ENCODE assay signal across 8 cellular contexts in genomic region chr16:689175-689897, GRCh38. TPM values are rescaled to one million over a fixed set of nuclear protein-coding genes. Genes with fewer than 3 reads are reported as not detected.
A peak's percentile ranks its signal among the peaks of the same experiment; 100 is the strongest.
DNase-seq lines count a peak whose midpoint lies in the region; ATAC-seq and TF ChIP-seq lines count a peak whose summit lies in the region.

No MANE protein-coding gene starts in this region.

- CTCF ChIA-PET in Calu3 (lab: Charles Lee) (interaction anchor here (0.5 to 1.4 kb wide), 2 partner anchors 8 to 455 kb away, joined by 3 read pairs; no protein-coding TSS in a partner anchor), RWPE1 (lab: Yijun Ruan, JAX) (interaction anchor here (0.7 kb wide), 1 partner anchor 11 kb away, joined by 3 read pairs; no protein-coding TSS in a partner anchor)

- H3K36me3 ChIP-seq in ovary, result no peaks in the 10 kb centered on the region

- H3K27ac Mint-ChIP-seq in Calu3 (ENCODE audit: unreplicated experiment), result peak overlapping the region; percentile 88

- peaks cover 19% of the 10 kb centered on the region for H3K4me1 ChIP-seq in ovary (ENCODE audit: insufficient read depth)

- no TSS peak for BruUV-seq in Calu3 (replicated peaks; lab: Mats Ljungman, UMichigan)

- H3K27me3 Mint-ChIP-seq in Calu3 (ENCODE audit: unreplicated experiment), result peaks cover 32% of the 10 kb centered on the region

- ATAC-seq in GM21723 (IDR thresholded peaks at IDR 0.05; ENCODE audit: unreplicated experiment), result no peak
- ATAC-seq in GM18511 (IDR thresholded peaks at IDR 0.05; ENCODE audit: unreplicated experiment), result no peak
- no peak for ATAC-seq in HG02840 (IDR thresholded peaks at IDR 0.05; ENCODE audit: low FRiP score, unreplicated experiment)

- TF ChIP-seq CTCF in Calu3 (IDR thresholded peaks at IDR 0.05; ENCODE audit: unreplicated experiment) (no peak), RWPE1 (conservative IDR thresholded peaks at IDR 0.05; ENCODE audit: low read depth) (no peak), ovary (IDR thresholded peaks at IDR 0.05) (no peak)

- peak overlapping the region; percentile 98 for H3K4me3 Mint-ChIP-seq in Calu3 (ENCODE audit: low read depth, unreplicated experiment)

- H3K36me3 Mint-ChIP-seq in Calu3 (ENCODE audit: insufficient read depth, unreplicated experiment), result peaks cover 77% of the 10 kb centered on the region

- WGBS in ovary, 3 donors, result 69 to 87% (median 72%) methylated on average over 25 to 26 of the region's 26 CpGs

- TF ChIP-seq POLR2A in ovary (IDR thresholded peaks at IDR 0.05), result no peak

- intact Hi-C loops in Calu3 (cut with micrococcal nuclease; ENCODE audit: unreplicated experiment) (no loop called here), ovary (cut with DNase I) (no loop called here)

- H3K4me1 Mint-ChIP-seq in Calu3 (ENCODE audit: low read depth, unreplicated experiment), result no peaks in the 10 kb centered on the region

- peak overlapping the region; percentile 84 for H3K27ac ChIP-seq in RWPE1
- peak overlapping the region; percentile 57 for H3K27ac ChIP-seq in epithelial cell of prostate
- peak overlapping the region in 1 of 2 donors; percentile 71 for H3K27ac ChIP-seq in ovary

- no peak for DNase-seq in Calu3
- DNase-seq in RWPE1 (ENCODE audit: low spot score), result no peak
- no peak for DNase-seq in epithelial cell of prostate (ENCODE audit: low read depth, low spot score)
- peak in 1 of 5 donors; percentile 49 for DNase-seq in ovary
- no peak for DNase-seq in NCI-H1930 (lab: John Stamatoyannopoulos, UW)

- peak overlapping the region; percentile 96 for H3K4me3 ChIP-seq in ovary

- POLR2A ChIA-PET in RWPE1 (lab: Yijun Ruan, JAX; ENCODE audit: low non-redundant PET), result interaction anchor here (0.5 to 1.2 kb wide), 2 partner anchors 22 to 99 kb away, joined by 3 read pairs; partner anchors contain the start of genes CHTF18 and RPUSD1

- no peaks in the 10 kb centered on the region for H3K9me3 Mint-ChIP-seq in Calu3 (ENCODE audit: low read depth, unreplicated experiment)

- no peaks in the 10 kb centered on the region for H3K9me3 ChIP-seq in ovary

- no peak for TF ChIP-seq EP300 in ovary (IDR thresholded peaks at IDR 0.05)

- H3K27me3 ChIP-seq in ovary, result no peaks in the 10 kb centered on the region

RNA-seq across cellular contexts. Expression of gene WDR24, which starts 0.9 kb away (rescaled TPM):
- 18.6 and 22.5 TPM in 2 replicates for total RNA-seq in Calu3 (2022)
- total RNA-seq in ovary, result 10 to 100 TPM in 6 of 7 donors, 1 to 10 TPM in 1; 8.4 to 17.3 (median 13.4) TPM
- polyA plus RNA-seq in ovary, result 10 to 100 TPM in 1 of 2 donors, under 1 TPM in 1; 0.42 to 10.3 TPM

RNA-seq across cellular contexts. Expression of gene JMJD8, which starts 5.2 kb away (rescaled TPM):
- total RNA-seq in Calu3 (2022), result 88.3 and 90.5 TPM in 2 replicates
- 10 to 100 TPM; 36.6 to 73.9 (median 64.0) TPM for total RNA-seq in ovary
- 10 to 100 TPM; 10.2 to 53.8 TPM for polyA plus RNA-seq in ovary

RNA-seq across cellular contexts. Expression of gene STUB1, which starts 9.1 kb away (rescaled TPM):
- total RNA-seq in Calu3 (2022) (102 and 114 TPM in 2 replicates), ovary (100 to 1,000 TPM in 4 of 7 donors, 10 to 100 TPM in 3; 72.3 to 115 (median 102) TPM)
- 100 to 1,000 TPM in 1 of 2 donors, 10 to 100 TPM in 1; 20.1 to 107 TPM for polyA plus RNA-seq in ovary

RNA-seq across cellular contexts. Expression of gene RHBDL1, which starts 13.9 kb away (rescaled TPM):
- total RNA-seq in Calu3 (2022), result 2.4 and 2.6 TPM in 2 replicates
- total RNA-seq in ovary, result 1 to 10 TPM in 6 of 7 donors, under 1 TPM in 1; 0.50 to 4.3 (median 1.4) TPM
- polyA plus RNA-seq in ovary, result under 1 TPM in 1 of 2 donors, not detected in 1; 0.80 TPM

RNA-seq across cellular contexts. Expression of gene FBXL16, which starts 16.3 kb away (rescaled TPM):
- total RNA-seq in Calu3 (2022), result 1.3 and 4.6 TPM in 2 replicates
- 1 to 10 TPM in 4 of 7 donors, under 1 TPM in 2, not detected in 1; 0.48 to 2.5 (median 1.4) TPM for total RNA-seq in ovary
- polyA plus RNA-seq in ovary, result under 1 TPM; 0.22 to 0.25 TPM
